In genomic region chr6:32105433-32105832, GRCh38 we compare ENCODE assay signal across 1 cellular context.
TF ChIP-seq lines count a peak whose summit lies in the region.

No MANE protein-coding gene starts in this region.

TF ChIP-seq in K562, 482 proteins besides CTCF, POLR2A, EP300 and RAD21 (continued from another document and continues in another):
- TF ChIP-seq AFF1 (IDR thresholded peaks at IDR 0.05; ENCODE audit: low read depth in 1 of 2, partially characterized antibody in 2 of 2) (peak in 1 of 2 experiments; percentile 73), ZNF184 (CRISPR knock-in tag; IDR thresholded peaks at IDR 0.05) (no peak), ZNF143 (CRISPR knock-in tag; IDR thresholded peaks at IDR 0.05) (no peak), CCNT2 (IDR thresholded peaks at IDR 0.05; ENCODE audit: borderline replicate concordance, extremely low read depth, insufficient read length, low read depth, low read length) (no peak), IFI16 (CRISPR knock-in tag; IDR thresholded peaks at IDR 0.05) (no peak), EHMT2 (IDR thresholded peaks at IDR 0.05) (peak; percentile 93), SIN3A (IDR thresholded peaks at IDR 0.05; ENCODE audit: borderline replicate concordance in 2 of 2, control insufficient read depth in 1 of 2, low read depth in 2 of 2, low read length in 2 of 2) (peak in 1 of 2 experiments; percentile 49; a peak in 1 of 4 replicates), USF2 (CRISPR knock-in tag; IDR thresholded peaks at IDR 0.05) (peak; percentile 20; the same call in 1 of the 2 replicates), E2F4 (CRISPR knock-in tag; IDR thresholded peaks at IDR 0.05; ENCODE audit: low read depth) (no peak), ZBTB40 (IDR thresholded peaks at IDR 0.05) (peak; percentile 47; the same call in 1 of the 2 replicates), ZBTB40 (CRISPR knock-in tag; IDR thresholded peaks at IDR 0.05) (no peak), SRSF7 (optimal IDR thresholded peaks at IDR 0.05; ENCODE audit: low read depth, low read length) (no peak), NR4A1 (CRISPR knock-in tag; IDR thresholded peaks at IDR 0.05) (no peak), NR4A1 (tag; IDR thresholded peaks at IDR 0.05) (no peak), MEIS2 (IDR thresholded peaks at IDR 0.05; ENCODE audit: partially characterized antibody) (no peak), NR2C2 (CRISPR knock-in tag; IDR thresholded peaks at IDR 0.05) (no peak; the same call in 1 of the 2 replicates), NR2C2 (tag; IDR thresholded peaks at IDR 0.05) (no peak), SREBF1 (IDR thresholded peaks at IDR 0.05; ENCODE audit: borderline replicate concordance, low read depth, low read length) (no peak), SMAD4 (CRISPR knock-in tag; conservative IDR thresholded peaks at IDR 0.05) (no peak), TAF9B (IDR thresholded peaks at IDR 0.05; ENCODE audit: partially characterized antibody) (no peak), ZBTB49 (CRISPR knock-in tag; IDR thresholded peaks at IDR 0.05; ENCODE audit: borderline replicate concordance) (no peak), NR2C1 (IDR thresholded peaks at IDR 0.05) (no peak), NR2C1 (tag; IDR thresholded peaks at IDR 0.05) (no peak), ZNF24 (IDR thresholded peaks at IDR 0.05) (no peak), ELK1 (CRISPR knock-in tag; IDR thresholded peaks at IDR 0.05) (no peak), NCOA6 (IDR thresholded peaks at IDR 0.05) (peak; percentile 61; the same call in 1 of the 2 replicates), ZNF174 (CRISPR knock-in tag; IDR thresholded peaks at IDR 0.05) (no peak), ZNF780A (CRISPR knock-in tag; IDR thresholded peaks at IDR 0.05) (no peak), ZNF518B (CRISPR knock-in tag; IDR thresholded peaks at IDR 0.05) (no peak), CEBPG (CRISPR knock-in tag; IDR thresholded peaks at IDR 0.05) (no peak), CEBPG (tag; conservative IDR thresholded peaks at IDR 0.05 in 1 of 2, IDR thresholded peaks at IDR 0.05 in 1 of 2) (no peak), MYNN (IDR thresholded peaks at IDR 0.05) (no peak), MYNN (CRISPR knock-in tag; IDR thresholded peaks at IDR 0.05) (peak; percentile 71; the same call in 1 of the 2 replicates), PPARD (CRISPR knock-in tag; IDR thresholded peaks at IDR 0.05) (no peak), SRSF1 (IDR thresholded peaks at IDR 0.05; ENCODE audit: low read depth, low read length) (no peak), HNRNPH1 (optimal IDR thresholded peaks at IDR 0.05; ENCODE audit: low read depth, low read length) (no peak)
